Comparison of ENCODE assay signal across 19 cellular contexts in genomic region chr17:77317091-77317519, GRCh38.
DNase-seq lines count a peak whose midpoint lies in the region; ATAC-seq, FAIRE-seq and TF ChIP-seq lines count a peak whose summit lies in the region.
"Had no signal": no experiment of that assay in that cellular context is flagged by ENCODE, and none has a peak within 500 bp of the region (broad histone marks: within the 10 kb centered on the region; RNA-seq: fewer than 3 reads in every experiment).

No MANE protein-coding gene starts in this region.

- TF ChIP-seq EP300 in stomach (IDR thresholded peaks at IDR 0.05), result no peak

- no peak overlapping the region for H3K4me3 Mint-ChIP-seq in activated naive CD4-positive, alpha-beta T cell treated with anti-CD3 and anti-CD28 coated beads, Interleukin-2, amount 10 ng/mL, durations not matched to agents 7 days and 5 days
- no peak overlapping the region for H3K4me3 Mint-ChIP-seq in astrocyte (ENCODE audit: unreplicated experiment)
- H3K4me3 Mint-ChIP-seq: activated naive CD4-positive, alpha-beta T cell treated with anti-CD3 and anti-CD28 coated beads, Interleukin-2, amount 50 U/mL, for 24 hours; CD4-positive, alpha-beta memory T cell; central memory CD8-positive, alpha-beta T cell had no signal

- H4K20me1 ChIP-seq in astrocyte (ENCODE audit: insufficient read depth, low read length), result no peaks in the 10 kb centered on the region

- H3K4ac ChIP-seq in mesenchymal stem cell (ENCODE audit: low read depth in 1 of 2, low read length in 2 of 2), result peak overlapping the region; percentile 3 to 90

- CTCF ChIA-PET in activated naive CD4-positive, alpha-beta T cell treated with anti-CD3 and anti-CD28 coated beads, Interleukin-2, amount 10 ng/mL, durations not matched to agents 7 days and 5 days (lab: Charles Lee), result interaction anchor here (1.2 kb wide), 1 partner anchor 177 kb away, joined by 3 read pairs; no protein-coding TSS in a partner anchor

- peak overlapping the region in 1 of 2 experiments; percentile 77 for H3K23ac ChIP-seq in mesenchymal stem cell (ENCODE audit: low read length in 2 of 2)

- no peak overlapping the region for H3K4me2 ChIP-seq in astrocyte (ENCODE audit: low read length)
- no peak overlapping the region for H3K4me2 ChIP-seq in mesenchymal stem cell (ENCODE audit: low read length, poor library complexity, severe bottlenecking)

- H3K27me3 ChIP-seq in astrocyte (ENCODE audit: insufficient read depth, low read length) (no peaks in the 10 kb centered on the region), mesenchymal stem cell (ENCODE audit: control insufficient read depth in 1 of 2, insufficient read depth in 1 of 2, low read length in 2 of 2) (no peaks in the 10 kb centered on the region), stomach (no peaks in the 10 kb centered on the region)

- no peaks in the 10 kb centered on the region for H3K9me3 Mint-ChIP-seq in activated naive CD4-positive, alpha-beta T cell treated with anti-CD3 and anti-CD28 coated beads, Interleukin-2, amount 10 ng/mL, durations not matched to agents 7 days and 5 days
- no peaks in the 10 kb centered on the region for H3K9me3 Mint-ChIP-seq in activated naive CD4-positive, alpha-beta T cell treated with anti-CD3 and anti-CD28 coated beads, Interleukin-2, amount 50 U/mL, for 72 hours
- H3K9me3 Mint-ChIP-seq in astrocyte (ENCODE audit: unreplicated experiment), result no peaks in the 10 kb centered on the region
- H3K9me3 Mint-ChIP-seq: activated naive CD4-positive, alpha-beta T cell treated with anti-CD3 and anti-CD28 coated beads, Interleukin-2, amount 50 U/mL, for 24 hours; CD4-positive, alpha-beta memory T cell; central memory CD8-positive, alpha-beta T cell had no signal

- TF ChIP-seq CTCF in astrocyte (IDR thresholded peaks at IDR 0.05; ENCODE audit: insufficient read depth, low read depth, low read length) (no peak), stomach (IDR thresholded peaks at IDR 0.05) (no peak)

- H3K36me3 ChIP-seq in astrocyte (ENCODE audit: insufficient read depth, low read length), result no peaks in the 10 kb centered on the region
- H3K36me3 ChIP-seq in mesenchymal stem cell (ENCODE audit: control insufficient read depth in 1 of 2, insufficient read depth in 2 of 2, low read depth in 1 of 2, low read length in 2 of 2), result peaks cover 0 to 19% of the 10 kb centered on the region in 2 experiments
- peaks cover 0 to 4% (median under 1%) of the 10 kb centered on the region in 4 donors for H3K36me3 ChIP-seq in stomach

- no peak for ATAC-seq in activated naive CD4-positive, alpha-beta T cell treated with anti-CD3 and anti-CD28 coated beads, Interleukin-2, amount 50 U/mL, for 72 hours
- ATAC-seq: HCT116 had no signal

- H2BK120ac ChIP-seq in mesenchymal stem cell (ENCODE audit: low read depth, low read length), result no peak overlapping the region

- no peaks in the 10 kb centered on the region for H3K36me3 Mint-ChIP-seq in activated naive CD4-positive, alpha-beta T cell treated with anti-CD3 and anti-CD28 coated beads, Interleukin-2, amount 10 ng/mL, durations not matched to agents 7 days and 5 days
- H3K36me3 Mint-ChIP-seq in activated naive CD4-positive, alpha-beta T cell treated with anti-CD3 and anti-CD28 coated beads, Interleukin-2, amount 50 U/mL, for 72 hours, result peaks cover 0 to 5% of the 10 kb centered on the region in 2 donors
- no peaks in the 10 kb centered on the region for H3K36me3 Mint-ChIP-seq in astrocyte (ENCODE audit: low read depth, unreplicated experiment)
- H3K36me3 Mint-ChIP-seq: activated naive CD4-positive, alpha-beta T cell treated with anti-CD3 and anti-CD28 coated beads, Interleukin-2, amount 50 U/mL, for 24 hours; CD4-positive, alpha-beta memory T cell had no signal

- FAIRE-seq in astrocyte (lab: Jason Lieb, UNC), result no peak
- peak; percentile 42 for FAIRE-seq in urothelium cell line (lab: Jason Lieb, UNC)

- no peak for TF ChIP-seq POLR2A in stomach (IDR thresholded peaks at IDR 0.05)

- peak; percentile 14 for DNase-seq in activated naive CD4-positive, alpha-beta T cell treated with anti-CD3 and anti-CD28 coated beads, Interleukin-2, amount 10 ng/mL, durations not matched to agents 7 days and 5 days
- DNase-seq in activated naive CD4-positive, alpha-beta T cell treated with anti-CD3 and anti-CD28 coated beads, Interleukin-2, amount 50 U/mL, for 72 hours (ENCODE audit: low spot score in 2 of 2), result no peak
- DNase-seq in astrocyte (ENCODE audit: low read depth), result no peak
- DNase-seq in mesenchymal stem cell, result peak; percentile 15
- DNase-seq in urothelium cell line (ENCODE audit: low spot score), result no peak
- DNase-seq in stomach, result no peak
- no peak for DNase-seq in NCI-H1105 treated with DMSO at 0.1 percent for 48 hours (lab: John Stamatoyannopoulos, UW)
- DNase-seq in DMS114 treated with DMSO at 0.1 percent for 48 hours (lab: John Stamatoyannopoulos, UW; ENCODE audit: unreplicated experiment), result no peak
- DNase-seq: CD4-positive, alpha-beta memory T cell; NCI-H1092 treated with DMSO at 0.1 percent for 48 hours; NCI-H2171; NCI-H774; SHP77 treated with DMSO at 0.1 percent for 48 hours; stimulated activated CD4-positive, alpha-beta T cell treated with anti-CD3 and anti-CD28 coated beads, Interleukin-4, amount 100 ng/mL, for 24 hours; T-helper 2 cell had no signal

- no peak overlapping the region for H3K9ac ChIP-seq in astrocyte (ENCODE audit: low read length)
- H3K9ac ChIP-seq in mesenchymal stem cell (ENCODE audit: low read length), result peak overlapping the region; percentile 69

- H3K18ac ChIP-seq in mesenchymal stem cell (ENCODE audit: low read depth in 1 of 2, low read length in 2 of 2), result peak overlapping the region in 1 of 2 experiments; percentile 62

- H3K4me3 ChIP-seq in astrocyte (ENCODE audit: insufficient read depth, low read depth, low read length), result no peak overlapping the region
- H3K4me3 ChIP-seq in mesenchymal stem cell (ENCODE audit: insufficient read depth in 1 of 2, low read depth in 1 of 2, low read length in 2 of 2), result no peak overlapping the region
- no peak overlapping the region for H3K4me3 ChIP-seq in stomach
- H3K4me3 ChIP-seq: lung had no signal

- H3K79me1 ChIP-seq in mesenchymal stem cell (replicated peaks; ENCODE audit: low read length, poor library complexity, severe bottlenecking), result peaks cover 6% of the 10 kb centered on the region

- peak overlapping the region in 1 of 2 experiments; percentile 50 for H3K14ac ChIP-seq in mesenchymal stem cell (ENCODE audit: low read length in 2 of 2)

- H3K4me1 ChIP-seq in astrocyte (ENCODE audit: insufficient read depth, low read length) (peaks cover 65% of the 10 kb centered on the region), mesenchymal stem cell (ENCODE audit: control insufficient read depth, insufficient read depth, low read depth, low read length) (peaks cover 71% of the 10 kb centered on the region), stomach (peaks cover 50 to 82% (median 63%) of the 10 kb centered on the region in 4 donors)

- WGBS in mesenchymal stem cell, result 89% methylated on average over 12 of the region's 12 CpGs
- 88 to 92% (median 90%) methylated on average over 12 of the region's 12 CpGs for WGBS in stomach, 5 donors

- H2BK12ac ChIP-seq in mesenchymal stem cell (ENCODE audit: low read length in 2 of 2), result peak overlapping the region; percentile 11 to 100

- H3K27ac ChIP-seq in astrocyte (ENCODE audit: low read depth, low read length) (peak overlapping the region; percentile 80), mesenchymal stem cell (ENCODE audit: low read length, poor library complexity, severe bottlenecking) (peak overlapping the region; percentile 73), stomach (peak overlapping the region in 1 of 5 donors; percentile 53)

- H3K9me3 ChIP-seq in astrocyte (ENCODE audit: insufficient read depth, low read depth, low read length), result no peaks in the 10 kb centered on the region
- no peaks in the 10 kb centered on the region for H3K9me3 ChIP-seq in mesenchymal stem cell (ENCODE audit: control insufficient read depth, low read length)
- no peaks in the 10 kb centered on the region for H3K9me3 ChIP-seq in stomach

- intact Hi-C loops in stomach (cut with DNase I; ENCODE audit: low total_unique reads), result no loop called here

- peaks cover 16% of the 10 kb centered on the region for H3K79me2 ChIP-seq in astrocyte (ENCODE audit: insufficient read depth, low read length)

- no peak overlapping the region for H4K8ac ChIP-seq in mesenchymal stem cell (ENCODE audit: low read length)

- H3K27me3 Mint-ChIP-seq in activated naive CD4-positive, alpha-beta T cell treated with anti-CD3 and anti-CD28 coated beads, Interleukin-2, amount 10 ng/mL, durations not matched to agents 7 days and 5 days, result peaks cover 63% of the 10 kb centered on the region
- H3K27me3 Mint-ChIP-seq in astrocyte (ENCODE audit: low read depth, unreplicated experiment), result no peaks in the 10 kb centered on the region
- H3K27me3 Mint-ChIP-seq: activated naive CD4-positive, alpha-beta T cell treated with anti-CD3 and anti-CD28 coated beads, Interleukin-2, amount 50 U/mL, for 24 hours; CD4-positive, alpha-beta memory T cell; central memory CD8-positive, alpha-beta T cell had no signal

- H3K27ac Mint-ChIP-seq in activated naive CD4-positive, alpha-beta T cell treated with anti-CD3 and anti-CD28 coated beads, Interleukin-2, amount 10 ng/mL, durations not matched to agents 7 days and 5 days, result no peak overlapping the region
- H3K27ac Mint-ChIP-seq in activated naive CD4-positive, alpha-beta T cell treated with anti-CD3 and anti-CD28 coated beads, Interleukin-2, amount 50 U/mL, for 72 hours, result no peak overlapping the region
- H3K27ac Mint-ChIP-seq in astrocyte (ENCODE audit: unreplicated experiment), result no peak overlapping the region
- H3K27ac Mint-ChIP-seq: activated naive CD4-positive, alpha-beta T cell treated with anti-CD3 and anti-CD28 coated beads, Interleukin-2, amount 50 U/mL, for 24 hours had no signal

- peak overlapping the region; percentile 7 for H2AK5ac ChIP-seq in mesenchymal stem cell (ENCODE audit: low read length, severe bottlenecking)

- H2BK15ac ChIP-seq in mesenchymal stem cell (ENCODE audit: low read depth, poor library complexity, severe bottlenecking), result peak overlapping the region; percentile 55

- peaks cover 25% of the 10 kb centered on the region for H3K4me1 Mint-ChIP-seq in activated naive CD4-positive, alpha-beta T cell treated with anti-CD3 and anti-CD28 coated beads, Interleukin-2, amount 10 ng/mL, durations not matched to agents 7 days and 5 days
- H3K4me1 Mint-ChIP-seq in astrocyte (ENCODE audit: low read depth, unreplicated experiment), result peaks cover 51% of the 10 kb centered on the region

- peak overlapping the region; percentile 14 for H4K91ac ChIP-seq in mesenchymal stem cell (ENCODE audit: low read length)

- H2AFZ ChIP-seq in astrocyte (ENCODE audit: low read depth, low read length) (no peak overlapping the region), mesenchymal stem cell (ENCODE audit: low read depth, low read length) (no peak overlapping the region)

- no peak overlapping the region for H2BK5ac ChIP-seq in mesenchymal stem cell (ENCODE audit: low read depth, low read length, poor library complexity, severe bottlenecking)

Comparison
In these comparisons a context has a peak if more than half of its experiments do, and no peak if none do; other contexts are left out.
1. DNase-seq: peak in activated naive CD4-positive, alpha-beta T cell treated with anti-CD3 and anti-CD28 coated beads, Interleukin-2, amount 10 ng/mL, durations not matched to agents 7 days and 5 days (single experiment) and mesenchymal stem cell (single experiment); none in activated naive CD4-positive, alpha-beta T cell treated with anti-CD3 and anti-CD28 coated beads, Interleukin-2, amount 50 U/mL, for 72 hours (0 of 2), astrocyte (single experiment), urothelium cell line (single experiment), stomach (single experiment), NCI-H1105 treated with DMSO at 0.1 percent for 48 hours (single experiment) and DMS114 treated with DMSO at 0.1 percent for 48 hours (single experiment).